ENCODE assay signal across 9 cellular contexts in genomic region chr4:105715692-105716278, GRCh38. TPM values are rescaled to one million over a fixed set of nuclear protein-coding genes. Genes with fewer than 3 reads are reported as not detected.
DNase-seq lines count a peak whose midpoint lies in the region; ATAC-seq, FAIRE-seq and TF ChIP-seq lines count a peak whose summit lies in the region.
"Had no signal": no experiment of that assay in that cellular context is flagged by ENCODE, and none has a peak within 500 bp of the region (broad histone marks: within the 10 kb centered on the region; RNA-seq: fewer than 3 reads in every experiment).

No MANE protein-coding gene starts in this region.

- DNase-seq in EL = peak; percentile 39
- peak; percentile 60 for DNase-seq in NAMALWA (ENCODE audit: low spot score)
- peak; percentile 56 for DNase-seq in astrocyte of the spinal cord (ENCODE audit: low read depth, low spot score)
- DNase-seq in HepG2 (ENCODE audit: low spot score) = peak; percentile 28
- DNase-seq in stimulated activated naive CD8-positive, alpha-beta T cell treated with anti-CD3 and anti-CD28 coated beads, Interleukin-15, amount 100 ng/mL, for 72 hours = no peak
- no peak for DNase-seq in GM12891 (ENCODE audit: insufficient read length, low spot score)
- no peak for DNase-seq in lower leg skin (ENCODE audit: low spot score in 2 of 2)

- H3K4me3 ChIP-seq in astrocyte of the spinal cord (ENCODE audit: low read depth, low read length) = no peak overlapping the region
- no peak overlapping the region for H3K4me3 ChIP-seq in HepG2 (replicated peaks in 1 of 3; ENCODE audit: insufficient read depth in 1 of 3, low read depth in 2 of 3, low read length in 3 of 3)
- no peak overlapping the region for H3K4me3 ChIP-seq in lower leg skin (ENCODE audit: low read depth, poor library complexity, severe bottlenecking)
- H3K4me3 ChIP-seq: SJCRH30 had no signal

- no peak for FAIRE-seq in HepG2 (lab: Jason Lieb, UNC)
- no peak for FAIRE-seq in GM12891 (lab: Jason Lieb, UNC)

- H3K79me2 ChIP-seq in HepG2 (ENCODE audit: insufficient read depth, low read length) = peaks cover 21% of the 10 kb centered on the region

- no peaks in the 10 kb centered on the region for H3K9me3 ChIP-seq in HepG2 (ENCODE audit: low read length)
- H3K9me3 ChIP-seq: SJCRH30 had no signal

- no peak overlapping the region for H3K4me3 Mint-ChIP-seq in stimulated activated naive CD8-positive, alpha-beta T cell treated with anti-CD3 and anti-CD28 coated beads, Interleukin-15, amount 100 ng/mL, for 72 hours

- POLR2A ChIA-PET in HepG2 (lab: Yijun Ruan, JAX) = interaction anchor here (0.8 kb wide), 1 partner anchor 242 kb away, joined by 4 read pairs; the partner anchor contains the start of gene PPA2

- H3K4me1 ChIP-seq in HepG2 (ENCODE audit: insufficient read depth, low read length) = peaks cover 25% of the 10 kb centered on the region

- H2AFZ ChIP-seq in HepG2 (ENCODE audit: low read length) = no peak overlapping the region

- no peak overlapping the region for H3K27ac Mint-ChIP-seq in stimulated activated naive CD8-positive, alpha-beta T cell treated with anti-CD3 and anti-CD28 coated beads, Interleukin-15, amount 100 ng/mL, for 72 hours

- BruUV-seq in HepG2 (replicated peaks; lab: Mats Ljungman, UMichigan) = no TSS peak

- no peaks in the 10 kb centered on the region for H3K9me3 Mint-ChIP-seq in stimulated activated naive CD8-positive, alpha-beta T cell treated with anti-CD3 and anti-CD28 coated beads, Interleukin-15, amount 100 ng/mL, for 72 hours

- TF ChIP-seq RAD21 in HepG2 (CRISPR knock-in tag; IDR thresholded peaks at IDR 0.05) = no peak

- H3K27me3 Mint-ChIP-seq in stimulated activated naive CD8-positive, alpha-beta T cell treated with anti-CD3 and anti-CD28 coated beads, Interleukin-15, amount 100 ng/mL, for 72 hours = no peaks in the 10 kb centered on the region

- intact Hi-C loops in HepG2 (cut with micrococcal nuclease; ENCODE audit: unreplicated experiment) (loop anchor here (1.0 kb wide), 2 partner anchors 195 to 218 kb away; no protein-coding TSS in a partner anchor), lower leg skin (cut with DNase I; ENCODE audit: low total_unique reads) (no loop called here)

- 0 out of 2 replicates have a peak overlapping the region, but pooled peaks have one; percentile 10 for H3K4me2 ChIP-seq in HepG2 (ENCODE audit: low read depth, low read length)

- H4K20me1 ChIP-seq in HepG2 (ENCODE audit: insufficient read depth, low read length) = no peaks in the 10 kb centered on the region

- H3K36me3 ChIP-seq in HepG2 (replicated peaks in 1 of 2; ENCODE audit: control insufficient read depth in 1 of 2, insufficient read depth in 2 of 2, low read length in 2 of 2) = no peaks in the 10 kb centered on the region; a peak in 1 of 5 replicates

- TF ChIP-seq EP300 in HepG2 (IDR thresholded peaks at IDR 0.05; ENCODE audit: low read depth in 2 of 2, low read length in 2 of 2) (no peak), HepG2 (CRISPR knock-in tag; IDR thresholded peaks at IDR 0.05; ENCODE audit: borderline replicate concordance) (no peak)

- ATAC-seq in HepG2 = no peak
- ATAC-seq in stimulated activated naive CD8-positive, alpha-beta T cell treated with anti-CD3 and anti-CD28 coated beads, Interleukin-15, amount 100 ng/mL, for 72 hours = no peak
- ATAC-seq in HG02571 (IDR thresholded peaks at IDR 0.05; ENCODE audit: unreplicated experiment) = no peak

- TF ChIP-seq POLR2A in HepG2 (IDR thresholded peaks at IDR 0.05; ENCODE audit: insufficient read depth in 1 of 2, low read depth in 2 of 2, low read length in 2 of 2) (no peak), GM12891 (IDR thresholded peaks at IDR 0.05; ENCODE audit: low read depth, low read length) (no peak), lower leg skin (IDR thresholded peaks at IDR 0.05) (no peak)

- H3K9ac ChIP-seq in HepG2 (ENCODE audit: insufficient read depth, low read depth, low read length) = no peak overlapping the region

- no peak overlapping the region for H3K27ac ChIP-seq in HepG2 (ENCODE audit: extremely low read length, insufficient read depth, low read length)
- H3K27ac ChIP-seq: SJCRH30 had no signal

- TF ChIP-seq CTCF in astrocyte of the spinal cord (IDR thresholded peaks at IDR 0.05; ENCODE audit: low read depth, low read length) (peak; percentile 30), HepG2 (CRISPR knock-in tag; IDR thresholded peaks at IDR 0.05) (peak; percentile 38; the same call in 1 of the 2 replicates), lower leg skin (IDR thresholded peaks at IDR 0.05) (no peak)

- in situ Hi-C loops in astrocyte of the spinal cord (cut with HindIII; ENCODE audit: low sequenced_read_pairs) = no loop called here
- in situ Hi-C loops in HepG2 (cut with HindIII; ENCODE audit: extremely low pct_ligation_motif_present, low pct_unique_long_range_greater_than_20kb) = no loop called here

- 57% methylated on average over 4 of the region's 4 CpGs for whole genome bisulfite sequencing in HepG2 (ENCODE audit: low lambda C conversion rate)
- 45 to 46% methylated on average over 4 of the region's 4 CpGs for WGBS in lower leg skin, 2 donors

- CTCF ChIA-PET in HepG2 (lab: Yijun Ruan, JAX; ENCODE audit: low intra/inter-chr PET ratio, low total read pairs) = interaction anchor here (1.1 kb wide), 1 partner anchor 218 kb away, joined by 4 read pairs; no protein-coding TSS in a partner anchor

- no peaks in the 10 kb centered on the region for H3K27me3 ChIP-seq in HepG2 (ENCODE audit: control insufficient read depth in 1 of 2, insufficient read depth in 2 of 2, low read length in 2 of 2)
- H3K27me3 ChIP-seq: SJCRH30 had no signal

- H3K4me1 Mint-ChIP-seq in stimulated activated naive CD8-positive, alpha-beta T cell treated with anti-CD3 and anti-CD28 coated beads, Interleukin-15, amount 100 ng/mL, for 72 hours = peaks cover 4% of the 10 kb centered on the region

TF ChIP-seq in GM12891, 5 proteins besides CTCF, POLR2A, EP300 and RAD21:
- TF ChIP-seq POLR2AphosphoS5 (IDR thresholded peaks at IDR 0.05; ENCODE audit: low read depth, low read length) (no peak), POU2F2 (IDR thresholded peaks at IDR 0.05; ENCODE audit: low read depth, low read length) (no peak), PAX5 (IDR thresholded peaks at IDR 0.05; ENCODE audit: insufficient read depth, low read length, severe bottlenecking) (no peak), SPI1 (IDR thresholded peaks at IDR 0.05; ENCODE audit: low read depth, low read length) (no peak), TAF1 (IDR thresholded peaks at IDR 0.05; ENCODE audit: low read depth, low read length) (no peak)

RNA-seq across cellular contexts. Expression of gene GSTCD, which starts 7.2 kb away (rescaled TPM):
- 30.8 and 38.7 TPM in 2 replicates for total RNA-seq in HepG2 (2016; rRNA removed; fragmentation: Illumina TruSeq; extraction: Trizol)
- total RNA-seq in HepG2 (2016; cell fraction: cytosol; rRNA removed; fragmentation: Illumina TruSeq; extraction: Trizol; ENCODE audit: low read depth) = 8.2 and 9.8 TPM in 2 replicates
- total RNA-seq in HepG2 (2016; cell fraction: insoluble cytoplasmic fraction; rRNA removed; fragmentation: Illumina TruSeq; extraction: Trizol) = 29.7 and 37.3 TPM in 2 replicates
- 14.8 and 16.0 TPM in 2 replicates for total RNA-seq in HepG2 (2016; cell fraction: membrane; rRNA removed; fragmentation: Illumina TruSeq; extraction: Trizol)
- total RNA-seq in HepG2 (2016; cell fraction: nucleus; rRNA removed; fragmentation: Illumina TruSeq; extraction: Trizol) = 32.5 and 34.0 TPM in 2 replicates
- 6.7 and 7.9 TPM in 2 replicates for polyA plus RNA-seq in HepG2 (2011; rRNA removed)
- 4.1 and 4.5 TPM in 2 replicates for polyA plus RNA-seq in HepG2 (2011; cell fraction: cytosol; rRNA removed)
- polyA plus RNA-seq in HepG2 (2011; cell fraction: nucleus; rRNA removed) = 3.7 and 4.3 TPM in 2 replicates
- polyA plus RNA-seq in HepG2 (2012) = 4.2 and 6.7 TPM in 2 replicates
- polyA plus RNA-seq in HepG2 (2016; cell fraction: cytosol; fragmentation: Illumina TruSeq; extraction: Trizol; ENCODE audit: low read depth) = 0.76 and 0.88 TPM in 2 replicates
- 17.7 and 19.5 TPM in 2 replicates for polyA plus RNA-seq in HepG2 (2016; cell fraction: insoluble cytoplasmic fraction; fragmentation: Illumina TruSeq; extraction: Trizol; ENCODE audit: low read depth)
- 3.2 TPM in 2 replicates for polyA plus RNA-seq in HepG2 (2016; cell fraction: membrane; fragmentation: Illumina TruSeq; extraction: Trizol; ENCODE audit: low read depth)
- polyA plus RNA-seq in HepG2 (2016; cell fraction: nucleus; fragmentation: Illumina TruSeq; extraction: Trizol; ENCODE audit: insufficient read depth, low read depth) = 13.4 and 14.3 TPM in 2 replicates
- polyA minus RNA-seq in HepG2 (2011; rRNA and poly(A)+ RNA removed; ENCODE audit: low replicate concordance) = 7.8 and 9.3 TPM in 2 replicates
- 9.1 and 9.4 TPM in 2 replicates for polyA minus RNA-seq in HepG2 (2011; cell fraction: cytosol; rRNA and poly(A)+ RNA removed)
- 21.8 and 26.5 TPM in 2 replicates for polyA minus RNA-seq in HepG2 (2011; cell fraction: nucleus; rRNA and poly(A)+ RNA removed)
- 4.2 TPM for polyA plus RNA-seq in GM12891 (2012; ENCODE audit: low read depth, missing spikeins)
- total RNA-seq in lower leg skin = 10 to 100 TPM in 2 of 4 donors, 1 to 10 TPM in 2; 5.1 to 14.8 (median 9.8) TPM

RNA-seq across cellular contexts. Expression of gene INTS12, which starts 7.3 kb away (rescaled TPM):
- total RNA-seq in HepG2 (2016; rRNA removed; fragmentation: Illumina TruSeq; extraction: Trizol) (21.1 and 22.9 TPM in 2 replicates), lower leg skin (10 to 100 TPM; 14.7 to 21.8 (median 17.8) TPM)
- total RNA-seq in HepG2 (2016; cell fraction: cytosol; rRNA removed; fragmentation: Illumina TruSeq; extraction: Trizol; ENCODE audit: low read depth) = 14.8 and 15.8 TPM in 2 replicates
- total RNA-seq in HepG2 (2016; cell fraction: insoluble cytoplasmic fraction; rRNA removed; fragmentation: Illumina TruSeq; extraction: Trizol) = 17.9 and 22.1 TPM in 2 replicates
- total RNA-seq in HepG2 (2016; cell fraction: membrane; rRNA removed; fragmentation: Illumina TruSeq; extraction: Trizol) = 19.4 and 20.9 TPM in 2 replicates
- total RNA-seq in HepG2 (2016; cell fraction: nucleus; rRNA removed; fragmentation: Illumina TruSeq; extraction: Trizol) = 19.1 and 20.9 TPM in 2 replicates
- polyA plus RNA-seq in HepG2 (2011; rRNA removed) = 16.0 and 20.2 TPM in 2 replicates
- 11.3 and 15.3 TPM in 2 replicates for polyA plus RNA-seq in HepG2 (2011; cell fraction: cytosol; rRNA removed)
- polyA plus RNA-seq in HepG2 (2011; cell fraction: nucleus; rRNA removed) = 10.7 TPM in 2 replicates
- polyA plus RNA-seq in HepG2 (2012) = 14.8 and 15.5 TPM in 2 replicates
- polyA plus RNA-seq in HepG2 (2016; cell fraction: cytosol; fragmentation: Illumina TruSeq; extraction: Trizol; ENCODE audit: low read depth) = 10.0 and 11.7 TPM in 2 replicates
- polyA plus RNA-seq in HepG2 (2016; cell fraction: insoluble cytoplasmic fraction; fragmentation: Illumina TruSeq; extraction: Trizol; ENCODE audit: low read depth) = 30.2 and 30.6 TPM in 2 replicates
- polyA plus RNA-seq in HepG2 (2016; cell fraction: membrane; fragmentation: Illumina TruSeq; extraction: Trizol; ENCODE audit: low read depth) = 15.0 and 16.8 TPM in 2 replicates
- polyA plus RNA-seq in HepG2 (2016; cell fraction: nucleus; fragmentation: Illumina TruSeq; extraction: Trizol; ENCODE audit: insufficient read depth, low read depth) = 26.7 and 29.3 TPM in 2 replicates
- polyA minus RNA-seq in HepG2 (2011; rRNA and poly(A)+ RNA removed; ENCODE audit: low replicate concordance) = 7.7 and 14.9 TPM in 2 replicates
- polyA minus RNA-seq in HepG2 (2011; cell fraction: cytosol; rRNA and poly(A)+ RNA removed) = 6.8 and 8.8 TPM in 2 replicates
- 23.5 and 28.8 TPM in 2 replicates for polyA minus RNA-seq in HepG2 (2011; cell fraction: nucleus; rRNA and poly(A)+ RNA removed)
- polyA plus RNA-seq in GM12891 (2012; ENCODE audit: low read depth, missing spikeins) = 26.7 TPM

Comparison
In these comparisons a context has a peak if more than half of its experiments do, and no peak if none do; other contexts are left out.
1. DNase-seq: peak in EL (single experiment), NAMALWA (single experiment), astrocyte of the spinal cord (single experiment) and HepG2 (single experiment); none in stimulated activated naive CD8-positive, alpha-beta T cell treated with anti-CD3 and anti-CD28 coated beads, Interleukin-15, amount 100 ng/mL, for 72 hours (0 of 2), GM12891 (single experiment) and lower leg skin (0 of 2).
2. CTCF ChIP-seq: peak in astrocyte of the spinal cord (single experiment) and HepG2 (single experiment); none in lower leg skin (0 of 3).